Comparison of ENCODE assay signal across 33 cellular contexts in genomic region chr15:48097264-48097663, GRCh38. TPM values are rescaled to one million over a fixed set of nuclear protein-coding genes. Genes with fewer than 3 reads are reported as not detected.
"Had no signal": no experiment of that assay in that cellular context is flagged by ENCODE, and none has a peak within 500 bp of the region (broad histone marks: within the 10 kb centered on the region; RNA-seq: fewer than 3 reads in every experiment).

No MANE protein-coding gene starts in this region.

- H3K36me3 ChIP-seq: neutrophil, pancreas, spleen, suprapubic skin, tibial artery, transverse colon, upper lobe of right lung, uterus had no signal

- DNase-seq: naive thymus-derived CD8-positive, alpha-beta T cell; nephron progenitor cell; pancreas; psoas muscle; right cardiac atrium; spleen; stimulated activated CD4-positive, alpha-beta T cell treated with anti-CD3 and anti-CD28 coated beads, Interleukin-12 subunit alpha, Interleukin-12 subunit beta, amount 100 ng/mL, for 4 hours; stimulated activated CD4-positive, alpha-beta T cell treated with anti-CD3 and anti-CD28 coated beads, Interleukin-1b, Interleukin-23, amount 100 ng/mL, for 48 hours; stimulated activated CD4-positive, alpha-beta T cell treated with anti-CD3 and anti-CD28 coated beads, Interleukin-4, amount 100 ng/mL, for 1 hour; stimulated activated CD4-positive, alpha-beta T cell treated with anti-CD3 and anti-CD28 coated beads, Interleukin-4, amount 100 ng/mL, for 4 hours; stimulated activated CD8-positive, alpha-beta memory T cell treated with anti-CD3 and anti-CD28 coated beads, Interleukin-4, amount 100 ng/mL, for 48 hours; stimulated activated naive CD4-positive, alpha-beta T cell; stimulated activated naive CD8-positive, alpha-beta T cell treated with anti-CD3 and anti-CD28 coated beads, Interleukin-15, amount 100 ng/mL, for 72 hours; stimulated activated naive CD8-positive, alpha-beta T cell treated with anti-CD3 and anti-CD28 coated beads, Interleukin-15, Interleukin-2, amounts not matched to agents 100 U/mL and 50 U/mL, for 24 hours; substantia nigra; testis; tibial artery; transverse colon; upper lobe of right lung; uterus had no signal

- H3K9me3 ChIP-seq: neutrophil, pancreas, psoas muscle, spleen, suprapubic skin, testis, tibial artery, transverse colon, upper lobe of right lung, uterus had no signal

- H3K27me3 ChIP-seq: suprapubic skin, testis, tibial artery, transverse colon, upper lobe of right lung, uterus had no signal

- H3K4me3 ChIP-seq: pancreas, psoas muscle, skin epidermis, smooth muscle cell, spleen, suprapubic skin, testis, tibial artery, transverse colon, upper lobe of right lung, uterus had no signal

- H3K4me1 ChIP-seq: pancreas, psoas muscle, spleen, suprapubic skin, testis, tibial artery, upper lobe of right lung, uterus had no signal

- H3K27ac ChIP-seq: neutrophil, pancreas, psoas muscle, skin epidermis, spleen, suprapubic skin, testis, tibial artery, transverse colon, upper lobe of right lung, uterus had no signal

- H3K4me2 ChIP-seq: smooth muscle cell had no signal

- ATAC-seq: naive thymus-derived CD8-positive, alpha-beta T cell; natural killer cell treated with Interleukin-12 subunit alpha and Interleukin-12 subunit beta and Interleukin-15 and Interleukin-18, amount 100 ng/mL, for 72 hours; pancreas; psoas muscle; right cardiac atrium; sciatic nerve; stimulated activated memory B cell treated with anti-CD40 and anti-IgM and Interleukin-4, amounts not matched to agents 10 μg/mL and 1 μg/mL and 100 μg/mL, for 72 hours; stimulated activated naive CD8-positive, alpha-beta T cell treated with anti-CD3 and anti-CD28 coated beads, Interleukin-15, amount 100 ng/mL, for 72 hours; stimulated activated naive CD8-positive, alpha-beta T cell treated with anti-CD3 and anti-CD28 coated beads, Interleukin-15, Interleukin-2, amounts not matched to agents 100 U/mL and 50 U/mL, for 24 hours; upper lobe of right lung had no signal

- FAIRE-seq: pancreas had no signal

RNA-seq across cellular contexts. Expression of gene SLC24A5, which starts 23.5 kb away (rescaled TPM):
- total RNA-seq: naive thymus-derived CD8-positive, alpha-beta T cell; natural killer cell treated with Interleukin-12 subunit alpha and Interleukin-12 subunit beta and Interleukin-15 and Interleukin-18, amount 100 ng/mL, for 72 hours; neural crest cell; omental fat pad; osteocyte; pancreas; progenitor cell of endocrine pancreas; psoas muscle; renal cortical epithelial cell; right cardiac atrium; smooth muscle cell; spleen; transverse colon had no signal
- polyA plus RNA-seq: naive thymus-derived CD8-positive, alpha-beta T cell; psoas muscle; right cardiac atrium; smooth muscle cell; urinary bladder had no signal
